16 cellular contexts compared by ENCODE assay signal in genomic region chr2:23221236-23221635, GRCh38.
"Had no signal": no experiment of that assay in that cellular context is flagged by ENCODE, and none has a peak within 500 bp of the region (broad histone marks: within the 10 kb centered on the region; RNA-seq: fewer than 3 reads in every experiment).

No MANE protein-coding gene starts in this region.

- H3K27me3 Mint-ChIP-seq: type B pancreatic cell had no signal

- H3K4me2 ChIP-seq: hepatocyte, smooth muscle cell had no signal

- H3K4me1 Mint-ChIP-seq: naive thymus-derived CD8-positive, alpha-beta T cell had no signal

- H3K4me3 Mint-ChIP-seq: naive thymus-derived CD8-positive, alpha-beta T cell had no signal

- H3K79me2 ChIP-seq: hepatocyte had no signal

- H2AFZ ChIP-seq: hepatocyte had no signal

- H3K9me3 ChIP-seq: esophagus muscularis mucosa, mucosa of descending colon, pancreas had no signal

- H3K4me1 ChIP-seq: esophagus muscularis mucosa, foreskin keratinocyte, pancreas had no signal

- ATAC-seq: left colon; mucosa of descending colon; naive thymus-derived CD8-positive, alpha-beta T cell; pancreas; right cardiac atrium had no signal

- H3K27ac ChIP-seq: esophagus muscularis mucosa, foreskin keratinocyte, hepatocyte, pancreas had no signal

- H3K27ac Mint-ChIP-seq: naive thymus-derived CD8-positive, alpha-beta T cell; progenitor cell of endocrine pancreas had no signal

- H3K27me3 ChIP-seq: esophagus muscularis mucosa, hepatocyte, pancreas had no signal

- H3K36me3 Mint-ChIP-seq: naive thymus-derived CD8-positive, alpha-beta T cell; type B pancreatic cell had no signal

- H3K36me3 ChIP-seq: esophagus muscularis mucosa, pancreas had no signal

- H3K4me3 ChIP-seq: esophagus muscularis mucosa, hepatocyte, mucosa of descending colon, pancreas, smooth muscle cell had no signal

- DNase-seq: effector memory CD4-positive, alpha-beta T cell; head of caudate nucleus; left colon; mucosa of descending colon; naive thymus-derived CD8-positive, alpha-beta T cell; nucleus accumbens; pancreas; right cardiac atrium; stimulated activated CD4-positive, alpha-beta T cell treated with anti-CD3 and anti-CD28 coated beads, Interleukin-2, amount 100 ng/mL, for 48 hours; stimulated activated naive CD4-positive, alpha-beta T cell treated with Interleukin-2 at 50 U/mL for 16 hours had no signal
